Comparison of ENCODE assay signal across 14 cellular contexts in genomic region chr14:59251811-59252771, GRCh38.
DNase-seq lines count a peak whose midpoint lies in the region; ATAC-seq and TF ChIP-seq lines count a peak whose summit lies in the region.
"Had no signal": no experiment of that assay in that cellular context is flagged by ENCODE, and none has a peak within 500 bp of the region (broad histone marks: within the 10 kb centered on the region; RNA-seq: fewer than 3 reads in every experiment).

No MANE protein-coding gene starts in this region.

- 84% methylated on average over 5 of the region's 5 CpGs for WGBS in GM23248 (ENCODE audit: low coverage in 1 of 2, low lambda C conversion rate in 2 of 2, missing lambda C conversion rate in 2 of 2), 2 experiments

- no peaks in the 10 kb centered on the region for H4K20me1 ChIP-seq in GM23248 (ENCODE audit: insufficient read depth)

- H3K9me3 ChIP-seq in GM23248 (ENCODE audit: low read depth) (no peaks in the 10 kb centered on the region), lower lobe of right lung (no peaks in the 10 kb centered on the region)

- no peak for TF ChIP-seq CTCF in lower lobe of right lung (IDR thresholded peaks at IDR 0.05)

- peak overlapping the region; percentile 67; the same call in 1 of the 2 replicates for H3K9ac ChIP-seq in GM23248

- H3K4me3 ChIP-seq in ACC112 (ENCODE audit: low read depth, low read length) (0 out of 2 replicates have a peak overlapping the region, but pooled peaks have one; percentile 4), GM23248 (0 out of 2 replicates have a peak overlapping the region, but pooled peaks have one; percentile 15), lower lobe of right lung (no peak overlapping the region)

- peaks cover 54% of the 10 kb centered on the region for H3K4me1 ChIP-seq in ACC112 (ENCODE audit: control insufficient read depth, insufficient read depth, low read length, unreplicated experiment)
- peaks cover 62% of the 10 kb centered on the region for H3K4me1 ChIP-seq in GM23248 (ENCODE audit: insufficient read depth)
- peaks cover 57% of the 10 kb centered on the region for H3K4me1 ChIP-seq in lower lobe of right lung

- H3K27ac ChIP-seq in ACC112 (ENCODE audit: low read depth, low read length) (peak overlapping the region; percentile 95), GM23248 (peak overlapping the region; percentile 92), lower lobe of right lung (peak overlapping the region; percentile 86)

- peak overlapping the region; percentile 66 for H3K4me2 ChIP-seq in GM23248 (ENCODE audit: unreplicated experiment)

- H3K9me2 ChIP-seq in GM23248 (ENCODE audit: insufficient read depth) = no peaks in the 10 kb centered on the region; the same call in 1 of the 2 replicates

- ATAC-seq in lower lobe of right lung (no peak), HG03460 (IDR thresholded peaks at IDR 0.05; ENCODE audit: unreplicated experiment) (no peak)
- ATAC-seq: stimulated activated memory B cell treated with anti-CD40 and anti-IgM and Interleukin-4, amounts not matched to agents 10 μg/mL and 1 μg/mL and 100 μg/mL, for 72 hours had no signal

- H3K79me2 ChIP-seq in ACC112 (ENCODE audit: control insufficient read depth, insufficient read depth, low read length, unreplicated experiment) (peaks cover 38% of the 10 kb centered on the region), GM23248 (ENCODE audit: insufficient read depth) (peaks cover 63% of the 10 kb centered on the region)

- H3K36me3 ChIP-seq in ACC112 (ENCODE audit: insufficient read depth, low read length) = no peaks in the 10 kb centered on the region
- H3K36me3 ChIP-seq in GM23248 (ENCODE audit: low read depth) = no peaks in the 10 kb centered on the region
- no peaks in the 10 kb centered on the region for H3K36me3 ChIP-seq in lower lobe of right lung

- H3K27me3 ChIP-seq in ACC112 (ENCODE audit: insufficient read depth, low read length) (no peaks in the 10 kb centered on the region), GM23248 (replicated peaks; ENCODE audit: insufficient read depth) (no peaks in the 10 kb centered on the region), lower lobe of right lung (ENCODE audit: low read depth) (no peaks in the 10 kb centered on the region)

- H3F3A ChIP-seq in GM23248 (ENCODE audit: insufficient read depth) = peaks cover 51% of the 10 kb centered on the region

- intact Hi-C loops in lower lobe of right lung (cut with DNase I) = no loop called here

- H2AFZ ChIP-seq in ACC112 (ENCODE audit: low read length, unreplicated experiment) (no peak overlapping the region), GM23248 (no peak overlapping the region)

- DNase-seq in GM23248 (peak; percentile 55), amniotic epithelial cell (ENCODE audit: low read depth) (peak; percentile 98), lower lobe of right lung (no peak), DMS153 treated with DMSO at 0.1 percent for 48 hours (lab: John Stamatoyannopoulos, UW; ENCODE audit: unreplicated experiment) (no peak), globus pallidus (ENCODE audit: low spot score) (no peak), NOMO-1 treated with DMSO at 0.1 percent for 48 hours (lab: John Stamatoyannopoulos, UW; ENCODE audit: unreplicated experiment) (no peak)
- DNase-seq: activated CD4-positive, CD25-positive, alpha-beta regulatory T cell; DMS79 treated with DMSO at 0.1 percent for 48 hours; NCI-H1105; NCI-H774; stimulated activated CD4-positive, alpha-beta T cell treated with anti-CD3 and anti-CD28 coated beads, Interleukin-4, amount 100 ng/mL, for 24 hours had no signal

- in situ Hi-C loops in GM23248 (cut with MboI) = no loop called here

Comparison
In these comparisons a context has a peak if more than half of its experiments do, and no peak if none do; other contexts are left out.
1. DNase-seq: peak in GM23248 (single experiment) and amniotic epithelial cell (single experiment); none in lower lobe of right lung (single experiment), DMS153 treated with DMSO at 0.1 percent for 48 hours (single experiment), globus pallidus (single experiment) and NOMO-1 treated with DMSO at 0.1 percent for 48 hours (single experiment).
2. Peak in every context shown above with its lines, with median percentiles within 50 percentile points of each other: H3K27ac ChIP-seq.